In genomic region chr2:106089611-106090010, GRCh38 we compare ENCODE assay signal across 14 cellular contexts.
"Had no signal": no experiment of that assay in that cellular context is flagged by ENCODE, and none has a peak within 500 bp of the region (broad histone marks: within the 10 kb centered on the region; RNA-seq: fewer than 3 reads in every experiment).

No MANE protein-coding gene starts in this region.

- H3K4me1 Mint-ChIP-seq: neural crest cell had no signal

- H3K27ac ChIP-seq: ascending aorta, epithelial cell of prostate, gastrocnemius medialis, heart left ventricle, lower lobe of right lung had no signal

- ATAC-seq: effector memory CD8-positive, alpha-beta T cell; gastrocnemius medialis; heart left ventricle; left cardiac atrium; lower lobe of right lung; sciatic nerve had no signal

- H3K9me3 Mint-ChIP-seq: dendritic cell treated with granulocyte-macrophage colony-stimulating factor and Interleukin-4, amounts not matched to agents 40 ng/mL and 50 ng/mL, for 4 days; effector memory CD8-positive, alpha-beta T cell had no signal

- H3K27ac Mint-ChIP-seq: dendritic cell treated with granulocyte-macrophage colony-stimulating factor and Interleukin-4, amounts not matched to agents 40 ng/mL and 50 ng/mL, for 4 days; mesothelial cell of epicardium had no signal

- H3K4me3 ChIP-seq: ascending aorta, breast epithelium, gastrocnemius medialis, heart left ventricle, lower lobe of right lung had no signal

- DNase-seq: activated CD8-positive, alpha-beta memory T cell treated with anti-CD3 and anti-CD28 coated beads for 24 hours; effector memory CD8-positive, alpha-beta T cell; gastrocnemius medialis; heart left ventricle; left cardiac atrium; lower lobe of right lung; T-helper 9 cell had no signal

- H3K4me3 Mint-ChIP-seq: dendritic cell treated with granulocyte-macrophage colony-stimulating factor and Interleukin-4, amounts not matched to agents 40 ng/mL and 50 ng/mL, for 4 days; effector memory CD8-positive, alpha-beta T cell; mesothelial cell of epicardium; neural crest cell had no signal

- H3K36me3 ChIP-seq: breast epithelium, gastrocnemius medialis had no signal

- H3K27me3 ChIP-seq: ascending aorta, breast epithelium, gastrocnemius medialis, heart left ventricle had no signal

- H3K9me3 ChIP-seq: ascending aorta, breast epithelium, gastrocnemius medialis, heart left ventricle, lower lobe of right lung had no signal

- H3K27me3 Mint-ChIP-seq: dendritic cell treated with granulocyte-macrophage colony-stimulating factor and Interleukin-4, amounts not matched to agents 40 ng/mL and 50 ng/mL, for 4 days; effector memory CD8-positive, alpha-beta T cell had no signal

- H3K4me1 ChIP-seq: ascending aorta, breast epithelium, gastrocnemius medialis, lower lobe of right lung had no signal
